8 cellular contexts compared by ENCODE assay signal in genomic region chr20:38434770-38435554, GRCh38. TPM values are rescaled to one million over a fixed set of nuclear protein-coding genes. Genes with fewer than 3 reads are reported as not detected.
DNase-seq lines count a peak whose midpoint lies in the region; ATAC-seq and TF ChIP-seq lines count a peak whose summit lies in the region.

SNHG17 (minus strand) TSS chr20:38435328.

- TF ChIP-seq CTCF in RWPE1 (conservative IDR thresholded peaks at IDR 0.05; ENCODE audit: low read depth) (peak; percentile 100), natural killer cell (IDR thresholded peaks at IDR 0.05) (peak; percentile 100)

- peaks cover 56% of the 10 kb centered on the region for H3K36me3 Mint-ChIP-seq in activated T-helper 17 cell treated with anti-CD3 and anti-CD28 coated beads, Interleukin-2, amount 50 U/mL, for 72 hours (ENCODE audit: low read depth)
- peaks cover 8% of the 10 kb centered on the region for H3K36me3 Mint-ChIP-seq in natural killer cell

- H3K27me3 Mint-ChIP-seq in activated T-helper 17 cell treated with anti-CD3 and anti-CD28 coated beads, Interleukin-2, amount 50 U/mL, for 72 hours, result no peaks in the 10 kb centered on the region
- peaks cover 8 to 10% of the 10 kb centered on the region in 2 donors for H3K27me3 Mint-ChIP-seq in natural killer cell (ENCODE audit: low read depth in 2 of 2)

- peaks cover 14% of the 10 kb centered on the region for H3K4me1 Mint-ChIP-seq in activated T-helper 17 cell treated with anti-CD3 and anti-CD28 coated beads, Interleukin-2, amount 50 U/mL, for 72 hours
- H3K4me1 Mint-ChIP-seq in natural killer cell, result peaks cover 43 to 44% of the 10 kb centered on the region in 2 donors

- no peaks in the 10 kb centered on the region for H3K9me3 Mint-ChIP-seq in activated T-helper 17 cell treated with anti-CD3 and anti-CD28 coated beads, Interleukin-2, amount 50 U/mL, for 72 hours
- no peaks in the 10 kb centered on the region for H3K9me3 Mint-ChIP-seq in natural killer cell

- intact Hi-C loops in natural killer cell (cut with micrococcal nuclease), result loop anchor here (1.0 kb wide), 2 partner anchors 11 to 37 kb away; partner anchors contain the start of gene RALGAPB

- H3K27ac ChIP-seq in RWPE1, result peak within 1 kb of the TSS; percentile 81

- H3K27ac Mint-ChIP-seq in activated T-helper 17 cell treated with anti-CD3 and anti-CD28 coated beads, Interleukin-2, amount 50 U/mL, for 72 hours, result peak within 1 kb of the TSS; percentile 94
- H3K27ac Mint-ChIP-seq in natural killer cell, result peak within 1 kb of the TSS; percentile 88 to 92

- CTCF ChIA-PET in RWPE1 (lab: Yijun Ruan, JAX), result interaction anchor here (0.5 to 2.9 kb wide), 16 partner anchors 9 to 365 kb away, joined by 3 to 40 read pairs (median 5); partner anchors contain the start of gene RALGAPB

- H3K4me3 Mint-ChIP-seq in activated T-helper 17 cell treated with anti-CD3 and anti-CD28 coated beads, Interleukin-2, amount 50 U/mL, for 72 hours, result peak within 1 kb of the TSS; percentile 92
- peak within 1 kb of the TSS; percentile 93 for H3K4me3 Mint-ChIP-seq in natural killer cell

- DNase-seq in D341Med (ENCODE audit: low spot score), result peak; percentile 94
- peak; percentile 91 for DNase-seq in LHCN-M2 (ENCODE audit: low read depth)
- DNase-seq in RWPE1 (ENCODE audit: low spot score), result peak; percentile 82
- peak; percentile 94 for DNase-seq in fibroblast of peridontal ligament (ENCODE audit: extremely low read depth)
- DNase-seq in natural killer cell, result peak; percentile 87
- peak; percentile 75 to 90 (median 84) for DNase-seq in stimulated activated naive CD4-positive, alpha-beta T cell (lab: John Stamatoyannopoulos, UW)

- ATAC-seq in GM21619 (IDR thresholded peaks at IDR 0.05; ENCODE audit: unreplicated experiment), result peak; percentile 76
- ATAC-seq in activated T-helper 17 cell treated with anti-CD3 and anti-CD28 coated beads, Interleukin-2, amount 50 U/mL, for 72 hours (replicated peaks), result peak; percentile 91
- ATAC-seq in natural killer cell, result peak; percentile 91 to 96 (median 93)

- POLR2A ChIA-PET in RWPE1 (lab: Yijun Ruan, JAX; ENCODE audit: low non-redundant PET), result interaction anchor here (0.6 to 2.0 kb wide), 9 partner anchors 11 to 1332 kb away, joined by 3 to 23 read pairs (median 4); partner anchors contain the start of gene RALGAPB

RNA-seq across cellular contexts. Expression of gene SNHG17, which starts in this region (rescaled TPM):
- total RNA-seq in LHCN-M2 (2014; rRNA removed) (5.6 and 6.7 TPM in 2 replicates), natural killer cell (10 to 100 TPM; 53.5 to 64.0 (median 53.8) TPM)
- 16.3 TPM for polyA plus RNA-seq in LHCN-M2 (2012)
- total RNA-seq in activated T-helper 17 cell treated with anti-CD3 and anti-CD28 coated beads, Interleukin-2, amount 50 U/mL, for 72 hours, result 100 to 1,000 TPM in 1 of 2 donors, 10 to 100 TPM in 1; 60.5 to 142 TPM

Comparison
In these comparisons a context has a peak if more than half of its experiments do, and no peak if none do; other contexts are left out.
1. Peak in every context shown above with its lines: DNase-seq, ATAC-seq and H3K27ac ChIP-seq.